Comparison of ENCODE assay signal across 31 cellular contexts in genomic region chr5:116787570-116787969, GRCh38.
"Had no signal": no experiment of that assay in that cellular context is flagged by ENCODE, and none has a peak within 500 bp of the region (broad histone marks: within the 10 kb centered on the region; RNA-seq: fewer than 3 reads in every experiment).

No MANE protein-coding gene starts in this region.

- H3K4me3 ChIP-seq: adrenal gland, body of pancreas, esophagus muscularis mucosa, gastrocnemius medialis, heart left ventricle had no signal

- H3K27ac ChIP-seq: body of pancreas, esophagus muscularis mucosa, foreskin keratinocyte, WERI-Rb-1 had no signal

- DNase-seq: activated B cell treated with CpG ODN at 0.5 μM for 24 hours; activated CD4-positive, alpha-beta T cell treated with anti-CD3 and anti-CD28 coated beads for 48 hours; activated CD4-positive, alpha-beta T cell treated with anti-CD3 and anti-CD28 coated beads, Interleukin-2, amount 50 U/mL, for 1 hour; activated CD4-positive, alpha-beta T cell treated with anti-CD3 and anti-CD28 coated beads, Interleukin-2, amount 50 U/mL, for 48 hours; activated CD8-positive, alpha-beta memory T cell treated with anti-CD3 and anti-CD28 coated beads for 24 hours; activated CD8-positive, alpha-beta T cell treated with anti-CD3 and anti-CD28 coated beads for 36 hours; activated effector memory CD4-positive, alpha-beta T cell treated with Interleukin-2 at 50 U/mL for 16 hours; activated gamma-delta T cell treated with Interleukin-2 at 50 U/mL for 16 hours; activated naive CD4-positive, alpha-beta T cell treated with anti-CD3 and anti-CD28 coated beads for 36 hours; activated naive CD8-positive, alpha-beta T cell treated with anti-CD3 and anti-CD28 coated beads for 36 hours; activated naive CD8-positive, alpha-beta T cell treated with anti-CD3 and anti-CD28 coated beads, Interleukin-2, amount 50 U/mL, for 24 hours; activated T-cell treated with anti-CD3 and anti-CD28 coated beads, Interleukin-2, amount 50 U/mL, for 4 hours; adrenal gland; amygdala; aorta; body of pancreas; caudate nucleus; cortex of kidney; dermis blood vessel endothelial cell; effector CD4-positive, alpha-beta T cell; effector memory CD8-positive, alpha-beta T cell; erythroblast; foreskin keratinocyte; gastrocnemius medialis; glutamatergic neuron; heart left ventricle; T1000; WERI-Rb-1 had no signal

- ATAC-seq: activated CD4-positive, CD25-positive, alpha-beta regulatory T cell treated with anti-CD3 and anti-CD28 coated beads, Interleukin-2, amount 50 U/mL, for 24 hours; activated CD8-positive, alpha-beta T cell treated with anti-CD3 and anti-CD28 coated beads for 36 hours; activated naive CD8-positive, alpha-beta T cell treated with anti-CD3 and anti-CD28 coated beads, Interleukin-2, amount 50 U/mL, for 24 hours; activated T-cell treated with anti-CD3 and anti-CD28 coated beads, Interleukin-2, amount 50 U/mL, for 4 hours; activated T-helper 17 cell treated with anti-CD3 and anti-CD28 coated beads, Interleukin-2, amount 50 U/mL, for 72 hours; body of pancreas; effector memory CD8-positive, alpha-beta T cell; foreskin keratinocyte; gastrocnemius medialis; heart left ventricle had no signal

- H3K36me3 ChIP-seq: adrenal gland, esophagus muscularis mucosa, gastrocnemius medialis, heart left ventricle, WERI-Rb-1 had no signal

- H3K9me3 ChIP-seq: adrenal gland, body of pancreas, gastrocnemius medialis had no signal

- H3K4me1 ChIP-seq: adrenal gland, body of pancreas, esophagus muscularis mucosa, foreskin keratinocyte, gastrocnemius medialis had no signal

- H3K27me3 ChIP-seq: adrenal gland, body of pancreas, esophagus muscularis mucosa, foreskin keratinocyte, gastrocnemius medialis, heart left ventricle had no signal
